Comparison of ENCODE assay signal across 1 cellular context in the genomic region with DNA sequence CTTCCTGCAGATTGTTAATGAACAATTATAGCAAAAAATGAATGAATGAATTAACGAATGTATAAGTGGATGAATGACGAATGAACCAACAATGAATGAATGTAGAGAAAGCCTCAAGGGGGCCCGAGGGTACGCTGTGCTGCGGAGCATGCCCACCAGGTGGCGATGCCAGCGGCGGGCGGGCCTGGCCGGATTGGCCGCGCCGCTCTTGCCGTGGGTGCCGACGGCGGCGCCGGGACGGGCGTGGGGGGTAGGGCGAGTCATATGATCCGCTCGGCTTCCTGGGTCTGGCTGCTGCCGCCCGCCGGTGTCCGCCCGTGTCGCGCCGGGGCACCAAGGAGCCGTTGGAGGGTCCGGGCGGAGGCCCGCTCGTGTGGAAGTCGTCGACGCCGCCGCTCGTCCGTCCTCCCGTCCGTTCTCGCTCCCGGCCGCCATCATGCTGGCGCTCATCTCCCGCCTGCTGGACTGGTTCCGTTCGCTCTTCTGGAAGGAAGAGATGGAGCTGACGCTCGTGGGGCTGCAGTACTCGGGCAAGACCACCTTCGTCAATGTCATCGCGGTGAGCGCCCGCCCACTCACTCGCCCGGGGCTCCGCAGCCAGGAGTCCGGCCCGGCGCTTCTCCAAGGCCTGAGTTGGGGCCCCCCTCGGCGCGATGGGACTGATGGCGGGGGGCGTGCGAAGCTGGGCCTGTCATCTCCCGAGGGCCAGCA.
TF ChIP-seq lines count a peak whose summit lies in the region.

A gene (plus strand): TSS at position 263 of the 711 bp plus-strand sequence. CDS start 174 bp downstream, at position 437.

TF ChIP-seq in HepG2, 621 proteins besides CTCF, POLR2A, EP300 and RAD21 (continued from another document):
- TF ChIP-seq, protein P1, sequence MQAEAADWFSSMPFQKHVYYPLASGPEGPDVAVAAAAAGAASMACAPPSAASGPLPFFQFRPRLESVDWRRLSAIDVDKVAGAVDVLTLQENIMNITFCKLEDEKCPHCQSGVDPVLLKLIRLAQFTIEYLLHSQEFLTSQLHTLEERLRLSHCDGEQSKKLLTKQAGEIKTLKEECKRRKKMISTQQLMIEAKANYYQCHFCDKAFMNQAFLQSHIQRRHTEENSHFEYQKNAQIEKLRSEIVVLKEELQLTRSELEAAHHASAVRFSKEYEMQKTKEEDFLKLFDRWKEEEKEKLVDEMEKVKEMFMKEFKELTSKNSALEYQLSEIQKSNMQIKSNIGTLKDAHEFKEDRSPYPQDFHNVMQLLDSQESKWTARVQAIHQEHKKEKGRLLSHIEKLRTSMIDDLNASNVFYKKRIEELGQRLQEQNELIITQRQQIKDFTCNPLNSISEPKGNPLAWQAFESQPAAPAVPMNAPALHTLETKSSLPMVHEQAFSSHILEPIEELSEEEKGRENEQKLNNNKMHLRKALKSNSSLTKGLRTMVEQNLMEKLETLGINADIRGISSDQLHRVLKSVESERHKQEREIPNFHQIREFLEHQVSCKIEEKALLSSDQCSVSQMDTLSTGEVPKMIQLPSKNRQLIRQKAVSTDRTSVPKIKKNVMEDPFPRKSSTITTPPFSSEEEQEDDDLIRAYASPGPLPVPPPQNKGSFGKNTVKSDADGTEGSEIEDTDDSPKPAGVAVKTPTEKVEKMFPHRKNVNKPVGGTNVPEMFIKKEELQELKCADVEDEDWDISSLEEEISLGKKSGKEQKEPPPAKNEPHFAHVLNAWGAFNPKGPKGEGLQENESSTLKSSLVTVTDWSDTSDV (CRISPR knock-in tag; IDR thresholded peaks at IDR 0.05) = 0 out of 2 replicates have a peak, but pooled peaks have one; percentile 67
- TF ChIP-seq IKZF4 (CRISPR knock-in tag; IDR thresholded peaks at IDR 0.05; ENCODE audit: borderline replicate concordance, low read depth, not compliant biosample characterization) (no peak), SETDB1 (CRISPR knock-in tag; IDR thresholded peaks at IDR 0.05; ENCODE audit: borderline replicate concordance) (no peak), ZNF530 (CRISPR knock-in tag; IDR thresholded peaks at IDR 0.05; ENCODE audit: low read depth) (no peak), GZF1 (CRISPR knock-in tag; IDR thresholded peaks at IDR 0.05) (no peak), ZNF850 (CRISPR knock-in tag; conservative IDR thresholded peaks at IDR 0.05) (no peak), TP53 (CRISPR knock-in tag; conservative IDR thresholded peaks at IDR 0.05) (0 out of 2 replicates have a peak, but pooled peaks have one; percentile 25), ZNF83 (CRISPR knock-in tag; IDR thresholded peaks at IDR 0.05; ENCODE audit: borderline replicate concordance) (no peak), SMAD3 (CRISPR knock-in tag; IDR thresholded peaks at IDR 0.05) (peak; percentile 59; the same call in 1 of the 2 replicates)
- TF ChIP-seq, protein P2, sequence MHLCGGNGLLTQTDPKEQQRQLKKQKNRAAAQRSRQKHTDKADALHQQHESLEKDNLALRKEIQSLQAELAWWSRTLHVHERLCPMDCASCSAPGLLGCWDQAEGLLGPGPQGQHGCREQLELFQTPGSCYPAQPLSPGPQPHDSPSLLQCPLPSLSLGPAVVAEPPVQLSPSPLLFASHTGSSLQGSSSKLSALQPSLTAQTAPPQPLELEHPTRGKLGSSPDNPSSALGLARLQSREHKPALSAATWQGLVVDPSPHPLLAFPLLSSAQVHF (CRISPR knock-in tag; IDR thresholded peaks at IDR 0.05) = peak; percentile 72; the same call in 1 of the 2 replicates
- TF ChIP-seq, protein P3, sequence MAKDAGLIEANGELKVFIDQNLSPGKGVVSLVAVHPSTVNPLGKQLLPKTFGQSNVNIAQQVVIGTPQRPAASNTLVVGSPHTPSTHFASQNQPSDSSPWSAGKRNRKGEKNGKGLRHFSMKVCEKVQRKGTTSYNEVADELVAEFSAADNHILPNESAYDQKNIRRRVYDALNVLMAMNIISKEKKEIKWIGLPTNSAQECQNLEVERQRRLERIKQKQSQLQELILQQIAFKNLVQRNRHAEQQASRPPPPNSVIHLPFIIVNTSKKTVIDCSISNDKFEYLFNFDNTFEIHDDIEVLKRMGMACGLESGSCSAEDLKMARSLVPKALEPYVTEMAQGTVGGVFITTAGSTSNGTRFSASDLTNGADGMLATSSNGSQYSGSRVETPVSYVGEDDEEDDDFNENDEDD (CRISPR knock-in tag; IDR thresholded peaks at IDR 0.05; ENCODE audit: borderline replicate concordance) = peak; percentile 59; the same call in 1 of the 2 replicates
TF ChIP-seq in HepG2: peak in this region for 299.
